ENCODE assay signal across 22 cellular contexts in the genomic region with DNA sequence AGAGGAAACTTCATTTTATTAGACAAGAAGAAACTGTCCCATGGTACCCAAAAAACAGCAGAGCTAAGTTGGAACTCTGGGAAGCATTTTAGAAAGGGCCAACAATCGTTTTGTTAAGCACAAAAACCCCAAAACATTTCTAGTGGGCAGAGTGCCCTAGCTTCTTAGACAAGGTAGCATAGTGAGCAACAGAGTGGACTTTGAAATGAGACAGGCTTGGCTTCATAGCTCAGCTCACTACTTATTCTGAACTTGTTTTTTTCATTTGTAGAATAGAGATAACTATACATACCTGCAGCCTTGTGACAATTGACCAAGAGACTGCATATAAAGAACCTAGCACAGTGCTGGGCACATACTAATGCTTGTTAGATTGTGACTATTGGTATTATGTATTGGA.
"Had no signal": no experiment of that assay in that cellular context is flagged by ENCODE, and none has a peak within 500 bp of the region (broad histone marks: within the 10 kb centered on the region; RNA-seq: fewer than 3 reads in every experiment).

No MANE protein-coding gene starts in this region.

- H3K4me3 Mint-ChIP-seq: dendritic cell treated with granulocyte-macrophage colony-stimulating factor and Interleukin-4, amounts not matched to agents 40 ng/mL and 50 ng/mL, for 4 days; effector memory CD8-positive, alpha-beta T cell; endodermal cell; mesothelial cell of epicardium; naive B cell had no signal

- H3K36me3 ChIP-seq: esophagus squamous epithelium, gastrocnemius medialis, heart right ventricle, left ventricle myocardium inferior, lower lobe of right lung had no signal

- H3K27ac Mint-ChIP-seq: effector memory CD8-positive, alpha-beta T cell; endodermal cell; mesothelial cell of epicardium had no signal

- H3K27ac ChIP-seq: epithelial cell of prostate, esophagus squamous epithelium, gastrocnemius medialis, heart right ventricle, left ventricle myocardium inferior, lower lobe of right lung had no signal

- ATAC-seq: effector memory CD8-positive, alpha-beta T cell; esophagus mucosa; gastrocnemius medialis; heart right ventricle; left cardiac atrium; lower lobe of right lung; mucosa of descending colon had no signal

- H3K9me3 ChIP-seq: esophagus squamous epithelium, gastrocnemius medialis, heart right ventricle, left ventricle myocardium inferior, lower lobe of right lung, mucosa of descending colon had no signal

- H3K4me1 ChIP-seq: esophagus squamous epithelium, left ventricle myocardium inferior, lower lobe of right lung had no signal

- H3K27me3 ChIP-seq: gastrocnemius medialis, heart right ventricle had no signal

- DNase-seq: cortex of kidney; effector CD8-positive, alpha-beta T cell; effector memory CD8-positive, alpha-beta T cell; endodermal cell; erythroblast; esophagus squamous epithelium; foreskin melanocyte; gastrocnemius medialis; glutamatergic neuron; head of caudate nucleus; heart right ventricle; hippocampal formation; left cardiac atrium; left ventricle myocardium inferior; lower lobe of right lung; mesenchymal stem cell; mucosa of descending colon; naive B cell had no signal

- H3K4me1 Mint-ChIP-seq: mesothelial cell of epicardium had no signal

- H3K4me3 ChIP-seq: esophagus squamous epithelium, gastrocnemius medialis, heart right ventricle, left ventricle myocardium inferior, lower lobe of right lung, mucosa of descending colon had no signal

- H3K36me3 Mint-ChIP-seq: mesothelial cell of epicardium, naive B cell had no signal

- H3K9me3 Mint-ChIP-seq: dendritic cell treated with granulocyte-macrophage colony-stimulating factor and Interleukin-4, amounts not matched to agents 40 ng/mL and 50 ng/mL, for 4 days; endodermal cell; mesothelial cell of epicardium; naive B cell had no signal
